11 cellular contexts compared by ENCODE assay signal in the genomic region with DNA sequence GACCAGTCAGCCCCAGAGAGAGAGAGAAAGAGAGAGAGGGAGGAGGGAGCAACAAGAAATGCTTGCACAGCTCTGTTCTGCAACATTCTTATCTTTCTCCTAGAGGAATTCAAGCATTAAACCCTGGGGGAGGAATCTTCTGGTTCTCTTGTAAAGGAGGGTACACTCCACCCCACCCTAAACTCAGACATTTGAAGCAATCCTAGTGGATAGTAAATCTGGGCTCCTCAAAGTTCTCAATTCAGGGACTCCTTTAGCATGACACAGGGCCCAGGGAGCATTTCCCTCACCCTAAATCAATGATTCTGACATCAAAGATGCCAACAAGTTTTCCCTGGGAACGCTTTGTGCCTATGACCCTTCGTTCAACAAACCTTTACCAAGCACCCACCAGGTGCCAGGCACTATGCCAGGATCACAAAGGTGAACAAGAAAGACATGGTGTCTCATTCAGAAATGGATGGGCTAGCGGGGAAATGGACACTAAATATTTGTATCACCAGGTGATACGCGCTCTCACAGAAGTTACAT. TPM values are rescaled to one million over a fixed set of nuclear protein-coding genes. Genes with fewer than 3 reads are reported as not detected.
DNase-seq lines count a peak whose midpoint lies in the region; FAIRE-seq and TF ChIP-seq lines count a peak whose summit lies in the region.
"Had no signal": no experiment of that assay in that cellular context is flagged by ENCODE, and none has a peak within 500 bp of the region (broad histone marks: within the 10 kb centered on the region; RNA-seq: fewer than 3 reads in every experiment).

No MANE protein-coding gene starts in this region.

- 90% methylated on average over 2 of the region's 5 CpGs; no CpG with 5 or more reads in 1 of the 2 experiments for WGBS in mesodermal cell (ENCODE audit: insufficient coverage in 2 of 2), 2 experiments

- H3K4me1 Mint-ChIP-seq in activated naive CD8-positive, alpha-beta T cell (ENCODE audit: low read depth) = peaks cover 36% of the 10 kb centered on the region
- H3K4me1 Mint-ChIP-seq in activated naive CD8-positive, alpha-beta T cell treated with anti-CD3 and anti-CD28 coated beads for 36 hours = peaks cover 26% of the 10 kb centered on the region
- H3K4me1 Mint-ChIP-seq in brain (peaks cover 48% of the 10 kb centered on the region), glutamatergic neuron (ENCODE audit: low read depth, unreplicated experiment) (no peaks in the 10 kb centered on the region)

- H3K27ac ChIP-seq in mesodermal cell (ENCODE audit: low read depth, low read length, severe bottlenecking) = peak overlapping the region; percentile 98
- peak overlapping the region; percentile 87 for H3K27ac ChIP-seq in vagina
- H3K27ac ChIP-seq: BLaER1 treated with 17β-estradiol and CSF1 and Interleukin-3, amounts not matched to agents 10 nM and 100 nM had no signal

- H3K27ac Mint-ChIP-seq in activated naive CD8-positive, alpha-beta T cell = peak overlapping the region; percentile 91
- H3K27ac Mint-ChIP-seq in activated naive CD8-positive, alpha-beta T cell treated with anti-CD3 and anti-CD28 coated beads for 36 hours = no peak overlapping the region
- H3K27ac Mint-ChIP-seq in brain (peak overlapping the region in 4 of 5 experiments; percentile 87 to 95 (median 92)), glutamatergic neuron (ENCODE audit: unreplicated experiment) (no peak overlapping the region)
- H3K27ac Mint-ChIP-seq: effector memory CD8-positive, alpha-beta T cell had no signal

- no peaks in the 10 kb centered on the region for H3K9me3 Mint-ChIP-seq in activated naive CD8-positive, alpha-beta T cell (ENCODE audit: low read depth)
- H3K9me3 Mint-ChIP-seq in activated naive CD8-positive, alpha-beta T cell treated with anti-CD3 and anti-CD28 coated beads for 36 hours = no peaks in the 10 kb centered on the region
- H3K9me3 Mint-ChIP-seq in brain (peaks cover 0 to 4% (median 0%) of the 10 kb centered on the region in 5 experiments), glutamatergic neuron (ENCODE audit: unreplicated experiment) (peaks cover 5% of the 10 kb centered on the region)
- H3K9me3 Mint-ChIP-seq: effector memory CD8-positive, alpha-beta T cell had no signal

- FAIRE-seq in frontal cortex (lab: Jason Lieb, UNC) = no peak

- no peak for TF ChIP-seq POLR2A in vagina (IDR thresholded peaks at IDR 0.05)

- H3K4me3 Mint-ChIP-seq in activated naive CD8-positive, alpha-beta T cell = peak overlapping the region; percentile 53
- no peak overlapping the region for H3K4me3 Mint-ChIP-seq in activated naive CD8-positive, alpha-beta T cell treated with anti-CD3 and anti-CD28 coated beads for 36 hours
- H3K4me3 Mint-ChIP-seq in brain (no peak overlapping the region), glutamatergic neuron (ENCODE audit: unreplicated experiment) (no peak overlapping the region)
- H3K4me3 Mint-ChIP-seq: effector memory CD8-positive, alpha-beta T cell had no signal

- H3K4me1 ChIP-seq in mesodermal cell (ENCODE audit: control insufficient read depth, insufficient read depth, low read length, poor library complexity, severe bottlenecking) = peaks cover 41% of the 10 kb centered on the region
- peaks cover 32% of the 10 kb centered on the region for H3K4me1 ChIP-seq in vagina

- H3K4me3 ChIP-seq in mesodermal cell (ENCODE audit: extremely low read depth, insufficient read depth, low read length, poor library complexity, severe bottlenecking) (no peak overlapping the region), vagina (no peak overlapping the region)
- H3K4me3 ChIP-seq: BLaER1 treated with 17β-estradiol and CSF1 and Interleukin-3, amounts not matched to agents 10 nM and 100 nM had no signal

- no peak for DNase-seq in activated naive CD8-positive, alpha-beta T cell treated with anti-CD3 and anti-CD28 coated beads for 36 hours
- DNase-seq in vagina (ENCODE audit: extremely low spot score in 2 of 2) (no peak), NCI-H128 (lab: John Stamatoyannopoulos, UW; ENCODE audit: unreplicated experiment) (no peak), frontal cortex (ENCODE audit: low spot score in 2 of 2) (no peak), glutamatergic neuron (no peak)
- DNase-seq: effector memory CD8-positive, alpha-beta T cell; NCI-H187 had no signal

- H3K36me3 ChIP-seq in mesodermal cell (ENCODE audit: control insufficient read depth, insufficient read depth, low read length) (no peaks in the 10 kb centered on the region), vagina (no peaks in the 10 kb centered on the region)
- H3K36me3 ChIP-seq: BLaER1 treated with 17β-estradiol and CSF1 and Interleukin-3, amounts not matched to agents 10 nM and 100 nM had no signal

- no peaks in the 10 kb centered on the region for H3K36me3 Mint-ChIP-seq in activated naive CD8-positive, alpha-beta T cell
- H3K36me3 Mint-ChIP-seq in activated naive CD8-positive, alpha-beta T cell treated with anti-CD3 and anti-CD28 coated beads for 36 hours = no peaks in the 10 kb centered on the region
- no peaks in the 10 kb centered on the region for H3K36me3 Mint-ChIP-seq in brain
- H3K36me3 Mint-ChIP-seq in glutamatergic neuron (ENCODE audit: unreplicated experiment) = no peaks in the 10 kb centered on the region

- intact Hi-C loops in vagina (cut with DNase I) = no loop called here

- no peak for TF ChIP-seq CTCF in brain (conservative IDR thresholded peaks at IDR 0.05)
- no peak for TF ChIP-seq CTCF in vagina (IDR thresholded peaks at IDR 0.05)
- TF ChIP-seq CTCF in glutamatergic neuron (IDR thresholded peaks at IDR 0.05; ENCODE audit: partially characterized antibody, unreplicated experiment) = no peak

- H3K9me3 ChIP-seq in mesodermal cell (ENCODE audit: control insufficient read depth, low read length) (no peaks in the 10 kb centered on the region), vagina (no peaks in the 10 kb centered on the region)
- H3K9me3 ChIP-seq: BLaER1 treated with 17β-estradiol and CSF1 and Interleukin-3, amounts not matched to agents 10 nM and 100 nM had no signal

- H3K27me3 Mint-ChIP-seq in activated naive CD8-positive, alpha-beta T cell = no peaks in the 10 kb centered on the region
- peaks cover 6% of the 10 kb centered on the region for H3K27me3 Mint-ChIP-seq in activated naive CD8-positive, alpha-beta T cell treated with anti-CD3 and anti-CD28 coated beads for 36 hours
- H3K27me3 Mint-ChIP-seq in brain (no peaks in the 10 kb centered on the region), glutamatergic neuron (ENCODE audit: unreplicated experiment) (peaks cover 11% of the 10 kb centered on the region)

- no peaks in the 10 kb centered on the region for H3K27me3 ChIP-seq in vagina
- H3K27me3 ChIP-seq: BLaER1 treated with 17β-estradiol and CSF1 and Interleukin-3, amounts not matched to agents 10 nM and 100 nM had no signal

RNA-seq across cellular contexts. Expression of a gene that starts 11.9 kb away (rescaled TPM):
- 10 to 100 TPM; 23.6 to 24.3 TPM for total RNA-seq in activated naive CD8-positive, alpha-beta T cell treated with anti-CD3 and anti-CD28 coated beads for 36 hours
- 69.0 TPM for polyA plus RNA-seq in brain (ENCODE audit: insufficient read depth, low read depth, low replicate concordance)
- 244 TPM for polyA plus RNA-seq in mesodermal cell (2013, experiment 1 of 2)
- 240 TPM for polyA plus RNA-seq in mesodermal cell (2013, experiment 2 of 2)
- total RNA-seq in vagina (208 TPM), frontal cortex (36.7 TPM), glutamatergic neuron (ENCODE audit: unreplicated experiment) (25.6 TPM)

RNA-seq across cellular contexts. Expression of a gene that starts 35.0 kb away (rescaled TPM):
- not detected for total RNA-seq in activated naive CD8-positive, alpha-beta T cell treated with anti-CD3 and anti-CD28 coated beads for 36 hours
- polyA plus RNA-seq in brain (ENCODE audit: insufficient read depth, low read depth, low replicate concordance) = 0.61 TPM
- not detected for polyA plus RNA-seq in mesodermal cell (2013, experiment 1 of 2)
- polyA plus RNA-seq in mesodermal cell (2013, experiment 2 of 2) = not detected
- total RNA-seq in vagina (0.49 TPM), frontal cortex (not detected), glutamatergic neuron (ENCODE audit: unreplicated experiment) (not detected)

Comparison
In these comparisons a context has a peak if more than half of its experiments do, and no peak if none do; other contexts are left out.
1. H3K27ac Mint-ChIP-seq: peak in activated naive CD8-positive, alpha-beta T cell (single experiment) and brain (4 of 5); none in activated naive CD8-positive, alpha-beta T cell treated with anti-CD3 and anti-CD28 coated beads for 36 hours (single experiment) and glutamatergic neuron (single experiment).